In genomic region chr4:52670739-52671138, GRCh38 we compare ENCODE assay signal across 17 cellular contexts. TPM values are rescaled to one million over a fixed set of nuclear protein-coding genes. Genes with fewer than 3 reads are reported as not detected.
A peak's percentile ranks its signal among the peaks of the same experiment; 100 is the strongest.
DNase-seq lines count a peak whose midpoint lies in the region; ATAC-seq and TF ChIP-seq lines count a peak whose summit lies in the region.
"Had no signal": no experiment of that assay in that cellular context is flagged by ENCODE, and none has a peak within 500 bp of the region (broad histone marks: within the 10 kb centered on the region; RNA-seq: fewer than 3 reads in every experiment).

No MANE protein-coding gene starts in this region.

- H3K79me2 ChIP-seq in GM23338 (replicated peaks; ENCODE audit: insufficient read depth) = no peaks in the 10 kb centered on the region

- H3K36me3 ChIP-seq in GM23338 (ENCODE audit: insufficient read depth) (peaks cover 4% of the 10 kb centered on the region; the same call in 1 of the 2 replicates), endodermal cell (ENCODE audit: control insufficient read depth, insufficient read depth, low read length) (no peaks in the 10 kb centered on the region), thoracic aorta (no peaks in the 10 kb centered on the region), HAP-1 (replicated peaks) (no peaks in the 10 kb centered on the region), mucosa of descending colon (ENCODE audit: low read depth) (no peaks in the 10 kb centered on the region)

- DNase-seq in GM23338 (ENCODE audit: low spot score) (no peak), endodermal cell (no peak), thoracic aorta (ENCODE audit: low spot score) (no peak), HAP-1 (ENCODE audit: low spot score in 2 of 2) (no peak), mucosa of descending colon (no peak)
- DNase-seq: C1 segment of cervical spinal cord, GDM1, GM23248, NCI-H1048, NCI-H1436, NCI-H1930, NCI-H226, NCI-H524 treated with DMSO at 0.1 percent for 48 hours had no signal

- H3K4me3 ChIP-seq in GM23338 (no peak overlapping the region), endodermal cell (ENCODE audit: low read length) (no peak overlapping the region), thoracic aorta (no peak overlapping the region), HAP-1 (no peak overlapping the region), mucosa of descending colon (no peak overlapping the region)
- H3K4me3 ChIP-seq: A549, GM23248 had no signal

- peaks cover 5% of the 10 kb centered on the region for H3K9me3 ChIP-seq in endodermal cell (ENCODE audit: control insufficient read depth, low read length)
- H3K9me3 ChIP-seq in thoracic aorta = no peaks in the 10 kb centered on the region
- no peaks in the 10 kb centered on the region for H3K9me3 ChIP-seq in HAP-1
- no peaks in the 10 kb centered on the region for H3K9me3 ChIP-seq in mucosa of descending colon
- H3K9me3 ChIP-seq: A549 had no signal

- no peaks in the 10 kb centered on the region for H3K27me3 Mint-ChIP-seq in GM23338 (ENCODE audit: insufficient read depth, low read depth, poor library complexity)
- H3K27me3 Mint-ChIP-seq in endodermal cell (ENCODE audit: insufficient read depth) = no peaks in the 10 kb centered on the region

- WGBS in endodermal cell (ENCODE audit: insufficient coverage in 1 of 2, insufficient read length in 1 of 2), 2 experiments = 87 to 88% methylated on average over 2 of the region's 2 CpGs

- no peak overlapping the region for H3K9ac ChIP-seq in endodermal cell (ENCODE audit: extremely low read depth, low read length, poor library complexity, severe bottlenecking)
- H3K9ac ChIP-seq: GM23248 had no signal

- TF ChIP-seq CTCF in GM23338 (conservative IDR thresholded peaks at IDR 0.05; ENCODE audit: low read depth in 2 of 2) (0 out of 4 replicates have a peak, but pooled peaks of 1 of the 2 experiments have one; percentile 20), VCaP (conservative IDR thresholded peaks at IDR 0.05) (peak; percentile 40; the same call in 1 of the 2 replicates), endodermal cell (conservative IDR thresholded peaks at IDR 0.05) (peak; percentile 29), thoracic aorta (IDR thresholded peaks at IDR 0.05) (peak; percentile 36), mucosa of descending colon (IDR thresholded peaks at IDR 0.05) (no peak)

- H3K36me3 Mint-ChIP-seq in GM23338 (ENCODE audit: low read depth) (no peaks in the 10 kb centered on the region), endodermal cell (ENCODE audit: low read depth) (no peaks in the 10 kb centered on the region)

- H3K4me2 ChIP-seq in GM23338 = no peak overlapping the region
- H3K4me2 ChIP-seq: A549 had no signal

- in situ Hi-C loops in HAP-1 (cut with MboI; ENCODE audit: low sequenced_read_pairs) = no loop called here

- H3K4me3 Mint-ChIP-seq in GM23338 (no peak overlapping the region), endodermal cell (no peak overlapping the region)

- H3K27me3 ChIP-seq in GM23338 (ENCODE audit: insufficient read depth) = no peaks in the 10 kb centered on the region
- no peaks in the 10 kb centered on the region for H3K27me3 ChIP-seq in endodermal cell (ENCODE audit: control insufficient read depth, insufficient read depth, low read length, poor library complexity, severe bottlenecking)
- no peaks in the 10 kb centered on the region for H3K27me3 ChIP-seq in thoracic aorta (replicated peaks; ENCODE audit: insufficient read depth)
- peaks cover 5% of the 10 kb centered on the region for H3K27me3 ChIP-seq in HAP-1 (ENCODE audit: low read depth)

- no peaks in the 10 kb centered on the region for H3F3A ChIP-seq in GM23338 (replicated peaks; ENCODE audit: low read depth)

- H3K27ac ChIP-seq in GM23338 (ENCODE audit: low read depth) = no peak overlapping the region
- H3K27ac ChIP-seq in VCaP = no peak overlapping the region
- H3K27ac ChIP-seq in endodermal cell (ENCODE audit: low read depth, low read length) = no peak overlapping the region
- no peak overlapping the region for H3K27ac ChIP-seq in thoracic aorta
- H3K27ac ChIP-seq: A549, GM23248 had no signal

- no peaks in the 10 kb centered on the region; the same call in 2 of the 3 replicates for H3K4me1 Mint-ChIP-seq in GM23338
- no peaks in the 10 kb centered on the region for H3K4me1 Mint-ChIP-seq in endodermal cell

- H3K9me2 ChIP-seq in GM23338 (ENCODE audit: insufficient read depth) = peaks cover 6% of the 10 kb centered on the region; the same call in 1 of the 2 replicates

- H3K4me1 ChIP-seq in GM23338 (ENCODE audit: insufficient read depth) (no peaks in the 10 kb centered on the region), endodermal cell (ENCODE audit: control insufficient read depth, insufficient read depth, low read length) (no peaks in the 10 kb centered on the region), thoracic aorta (ENCODE audit: control insufficient read depth in 1 of 2, low read depth in 2 of 2) (no peaks in the 10 kb centered on the region), HAP-1 (peaks cover 8% of the 10 kb centered on the region), mucosa of descending colon (ENCODE audit: low read depth) (no peaks in the 10 kb centered on the region)
- H3K4me1 ChIP-seq: A549 had no signal

- no peaks in the 10 kb centered on the region for H4K20me1 ChIP-seq in GM23338 (replicated peaks; ENCODE audit: insufficient read depth)

- H2AFZ ChIP-seq in GM23338 = 0 out of 2 replicates have a peak overlapping the region, but pooled peaks have one; percentile 57
- H2AFZ ChIP-seq: GM23248 had no signal

- intact Hi-C loops in mucosa of descending colon (cut with DNase I, micrococcal nuclease) = no loop called here

- H3K9me3 Mint-ChIP-seq in GM23338 (peaks cover 5% of the 10 kb centered on the region; the same call in 2 of the 3 replicates), endodermal cell (peaks cover 17% of the 10 kb centered on the region)

- ATAC-seq in GM23338 (no peak), thoracic aorta (ENCODE audit: insufficient number of reproducible peaks, low FRiP score, low read depth) (no peak), mucosa of descending colon (no peak), GM21515 (IDR thresholded peaks at IDR 0.05; ENCODE audit: unreplicated experiment) (no peak)
- ATAC-seq: A549, HepG2 had no signal

- H3K27ac Mint-ChIP-seq in GM23338 (no peak overlapping the region), endodermal cell (no peak overlapping the region)

TF ChIP-seq in GM23338, 12 proteins besides CTCF, POLR2A, EP300 and RAD21 (continues in another document):
- TF ChIP-seq JUNB (IDR thresholded peaks at IDR 0.05; ENCODE audit: unreplicated experiment) = no peak
- TF ChIP-seq POLR2AphosphoS5 (IDR thresholded peaks at IDR 0.05; ENCODE audit: low read depth) = no peak
- TF ChIP-seq ZNF331 (CRISPR knock-in tag; IDR thresholded peaks at IDR 0.05; ENCODE audit: low read depth) = no peak
- no peak for TF ChIP-seq EZH2 (IDR thresholded peaks at IDR 0.05; ENCODE audit: low read depth, unreplicated experiment)
- TF ChIP-seq EZH2phosphoT487 (IDR thresholded peaks at IDR 0.05; ENCODE audit: unreplicated experiment) = no peak

RNA-seq across cellular contexts. Expression of gene USP46, which starts 11.6 kb away (rescaled TPM):
- 40.5 and 41.1 TPM in 2 replicates for total RNA-seq in GM23338 (2014; rRNA removed; shearing (Covaris generic))
- 58.4 and 59.4 TPM in 2 replicates for polyA plus RNA-seq in GM23338 (2016; fragmentation: Nextera tagmentation; extraction: Ambion mirVana)
- 10 to 100 TPM; 42.0 to 42.9 TPM for total RNA-seq in endodermal cell
- polyA plus RNA-seq in endodermal cell (2013, experiment 1 of 2) = 30.4 TPM
- polyA plus RNA-seq in endodermal cell (2013, experiment 2 of 2) = 28.4 TPM
- total RNA-seq in thoracic aorta = 10 to 100 TPM; 12.2 to 15.5 TPM
- 10 to 100 TPM; 12.5 to 18.2 (median 14.8) TPM for total RNA-seq in mucosa of descending colon
